10 cellular contexts compared by ENCODE assay signal in the genomic region with DNA sequence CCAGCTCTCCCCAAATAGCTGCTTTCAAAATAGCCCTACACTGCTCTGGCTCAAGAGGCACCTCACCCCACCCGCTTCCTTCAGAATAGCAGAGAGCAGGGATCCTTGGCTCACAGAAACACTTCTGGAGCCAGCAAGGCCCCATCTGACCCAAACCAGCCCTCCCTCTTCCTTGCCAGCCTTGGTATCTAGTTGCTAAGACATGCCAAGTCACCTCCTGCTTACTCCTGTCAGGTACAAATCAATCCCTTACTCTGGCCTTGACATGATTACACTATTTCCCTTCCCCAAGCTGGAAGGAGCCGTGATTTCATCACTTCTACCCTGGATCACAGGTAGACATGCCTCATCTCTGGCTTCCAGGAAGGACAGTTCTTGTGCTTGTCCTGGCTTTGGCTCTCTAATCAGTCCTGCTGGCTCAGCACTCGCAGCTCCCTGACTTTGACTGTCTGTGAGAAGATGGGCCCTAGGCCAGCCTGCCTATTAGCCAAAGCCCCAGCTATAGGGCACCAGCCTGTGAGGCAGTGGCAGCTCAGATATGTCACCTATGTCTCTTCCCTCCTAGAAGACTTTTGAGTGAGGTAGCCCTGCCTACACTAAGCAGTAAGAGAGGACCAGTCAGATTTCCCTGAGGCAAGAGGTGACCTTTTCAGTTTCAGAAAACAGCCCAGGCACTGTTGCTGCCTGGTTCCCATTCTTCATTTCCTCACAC. TPM values are rescaled to one million over a fixed set of nuclear protein-coding genes. Genes with fewer than 3 reads are reported as not detected.
DNase-seq lines count a peak whose midpoint lies in the region; ATAC-seq and TF ChIP-seq lines count a peak whose summit lies in the region.
"Had no signal": no experiment of that assay in that cellular context is flagged by ENCODE, and none has a peak within 500 bp of the region (broad histone marks: within the 10 kb centered on the region; RNA-seq: fewer than 3 reads in every experiment).

No MANE protein-coding gene starts in this region.

- H3K27me3 ChIP-seq in ovary = no peaks in the 10 kb centered on the region

- no peak for TF ChIP-seq CTCF in ovary (IDR thresholded peaks at IDR 0.05)
- TF ChIP-seq CTCF in Calu3 (IDR thresholded peaks at IDR 0.05; ENCODE audit: unreplicated experiment) = no peak

- DNase-seq in activated naive CD8-positive, alpha-beta T cell treated with anti-CD3 and anti-CD28 coated beads, Interleukin-2, amount 50 U/mL, for 24 hours = no peak
- DNase-seq in activated naive CD8-positive, alpha-beta T cell treated with anti-CD3 and anti-CD28 coated beads for 36 hours = no peak
- DNase-seq in fibroblast of gingiva (ENCODE audit: low read depth) = peak; percentile 67
- peak in 3 of 5 donors; percentile 42 to 54 (median 49) for DNase-seq in ovary
- DNase-seq in effector CD8-positive, alpha-beta T cell (lab: John Stamatoyannopoulos, UW) = no peak
- no peak for DNase-seq in Calu3
- no peak for DNase-seq in DMS 273 (lab: John Stamatoyannopoulos, UW; ENCODE audit: unreplicated experiment)
- DNase-seq: NK-92 treated with Interleukin-12 subunit alpha and Interleukin-12 subunit beta, amount 100 ng/mL, for 24 hours had no signal

- H3K27me3 Mint-ChIP-seq in activated naive CD8-positive, alpha-beta T cell treated with anti-CD3 and anti-CD28 coated beads, Interleukin-2, amount 50 U/mL, for 24 hours = no peaks in the 10 kb centered on the region
- no peaks in the 10 kb centered on the region for H3K27me3 Mint-ChIP-seq in activated naive CD8-positive, alpha-beta T cell treated with anti-CD3 and anti-CD28 coated beads for 36 hours
- no peaks in the 10 kb centered on the region for H3K27me3 Mint-ChIP-seq in Calu3 (ENCODE audit: unreplicated experiment)
- H3K27me3 Mint-ChIP-seq: activated naive CD8-positive, alpha-beta T cell had no signal

- CTCF ChIA-PET in Calu3 (lab: Charles Lee) = interaction anchor here (0.8 kb wide), 1 partner anchor 334 kb away, joined by 3 read pairs; no protein-coding TSS in a partner anchor

- peak; percentile 84 for ATAC-seq in activated naive CD8-positive, alpha-beta T cell treated with anti-CD3 and anti-CD28 coated beads, Interleukin-2, amount 50 U/mL, for 24 hours
- no peak for ATAC-seq in GM19467 (IDR thresholded peaks at IDR 0.05; ENCODE audit: unreplicated experiment)

- peaks cover 5% of the 10 kb centered on the region for H3K4me1 Mint-ChIP-seq in activated naive CD8-positive, alpha-beta T cell treated with anti-CD3 and anti-CD28 coated beads, Interleukin-2, amount 50 U/mL, for 24 hours
- peaks cover 23% of the 10 kb centered on the region for H3K4me1 Mint-ChIP-seq in activated naive CD8-positive, alpha-beta T cell treated with anti-CD3 and anti-CD28 coated beads for 36 hours
- H3K4me1 Mint-ChIP-seq in Calu3 (ENCODE audit: low read depth, unreplicated experiment) = peaks cover 12% of the 10 kb centered on the region

- no peaks in the 10 kb centered on the region for H3K9me3 Mint-ChIP-seq in activated naive CD8-positive, alpha-beta T cell treated with anti-CD3 and anti-CD28 coated beads, Interleukin-2, amount 50 U/mL, for 24 hours
- H3K9me3 Mint-ChIP-seq in activated naive CD8-positive, alpha-beta T cell treated with anti-CD3 and anti-CD28 coated beads for 36 hours = no peaks in the 10 kb centered on the region
- no peaks in the 10 kb centered on the region for H3K9me3 Mint-ChIP-seq in Calu3 (ENCODE audit: low read depth, unreplicated experiment)

- intact Hi-C loops in ovary (cut with DNase I) = loop anchor here in 1 of 4 donors (10.0 kb wide), 1 partner anchor 236 kb away; the partner anchor contains the start of gene NASP
- intact Hi-C loops in Calu3 (cut with micrococcal nuclease; ENCODE audit: unreplicated experiment) = no loop called here

- BruUV-seq in Calu3 (replicated peaks; lab: Mats Ljungman, UMichigan) = no TSS peak

- peaks cover 13% of the 10 kb centered on the region for H3K4me1 ChIP-seq in ovary (ENCODE audit: insufficient read depth)

- H3K4me3 ChIP-seq in ovary = no peak overlapping the region

- H3K27ac ChIP-seq in ovary = peak overlapping the region; percentile 28 to 61

- TF ChIP-seq POLR2A in ovary (IDR thresholded peaks at IDR 0.05) = no peak

- no peaks in the 10 kb centered on the region for H3K9me3 ChIP-seq in ovary

- 42% methylated on average over 3 of the region's 3 CpGs for WGBS in ovary, 3 donors

- peaks cover 15% of the 10 kb centered on the region for H3K36me3 Mint-ChIP-seq in activated naive CD8-positive, alpha-beta T cell treated with anti-CD3 and anti-CD28 coated beads, Interleukin-2, amount 50 U/mL, for 24 hours (ENCODE audit: low read depth)
- peaks cover 17% of the 10 kb centered on the region for H3K36me3 Mint-ChIP-seq in activated naive CD8-positive, alpha-beta T cell treated with anti-CD3 and anti-CD28 coated beads for 36 hours
- H3K36me3 Mint-ChIP-seq in Calu3 (ENCODE audit: insufficient read depth, unreplicated experiment) = no peaks in the 10 kb centered on the region

- no peaks in the 10 kb centered on the region for H3K36me3 ChIP-seq in ovary

- TF ChIP-seq EP300 in ovary (IDR thresholded peaks at IDR 0.05) = no peak

- peak overlapping the region; percentile 66 for H3K27ac Mint-ChIP-seq in activated naive CD8-positive, alpha-beta T cell treated with anti-CD3 and anti-CD28 coated beads, Interleukin-2, amount 50 U/mL, for 24 hours
- no peak overlapping the region for H3K27ac Mint-ChIP-seq in activated naive CD8-positive, alpha-beta T cell treated with anti-CD3 and anti-CD28 coated beads for 36 hours
- H3K27ac Mint-ChIP-seq in Calu3 (ENCODE audit: unreplicated experiment) = no peak overlapping the region
- H3K27ac Mint-ChIP-seq: activated naive CD8-positive, alpha-beta T cell had no signal

- no peak overlapping the region for H3K4me3 Mint-ChIP-seq in activated naive CD8-positive, alpha-beta T cell treated with anti-CD3 and anti-CD28 coated beads, Interleukin-2, amount 50 U/mL, for 24 hours
- H3K4me3 Mint-ChIP-seq in activated naive CD8-positive, alpha-beta T cell treated with anti-CD3 and anti-CD28 coated beads for 36 hours = no peak overlapping the region
- H3K4me3 Mint-ChIP-seq in Calu3 (ENCODE audit: low read depth, unreplicated experiment) = no peak overlapping the region
- H3K4me3 Mint-ChIP-seq: activated naive CD8-positive, alpha-beta T cell had no signal

RNA-seq across cellular contexts. Expression of gene MUTYH, which starts 8.9 kb away (rescaled TPM):
- 10 to 100 TPM; 54.4 to 57.9 TPM for total RNA-seq in activated naive CD8-positive, alpha-beta T cell treated with anti-CD3 and anti-CD28 coated beads for 36 hours
- total RNA-seq in ovary (10 to 100 TPM; 23.0 to 38.8 (median 27.4) TPM), Calu3 (2022) (48.1 and 53.1 TPM in 2 replicates)
- polyA plus RNA-seq in ovary = 10 to 100 TPM; 10.6 to 25.3 TPM

RNA-seq across cellular contexts. Expression of gene TOE1, which starts 9.2 kb away (rescaled TPM):
- total RNA-seq in activated naive CD8-positive, alpha-beta T cell treated with anti-CD3 and anti-CD28 coated beads for 36 hours = 10 to 100 TPM; 54.8 to 54.9 TPM
- total RNA-seq in ovary (10 to 100 TPM in 3 of 7 donors, 1 to 10 TPM in 4; 6.7 to 16.3 (median 9.0) TPM), Calu3 (2022) (14.2 TPM in 2 replicates)
- polyA plus RNA-seq in ovary = 10 to 100 TPM; 10.7 to 13.5 TPM

RNA-seq across cellular contexts. Expression of gene HPDL, which starts 22.4 kb away (rescaled TPM):
- total RNA-seq in activated naive CD8-positive, alpha-beta T cell treated with anti-CD3 and anti-CD28 coated beads for 36 hours = 10 to 100 TPM; 51.8 to 53.0 TPM
- total RNA-seq in ovary (1 to 10 TPM in 5 of 7 donors, under 1 TPM in 1, not detected in 1; 0.80 to 2.0 (median 1.4) TPM), Calu3 (2022) (8.4 and 9.7 TPM in 2 replicates)
- under 1 TPM; 0.12 to 0.62 TPM for polyA plus RNA-seq in ovary

Comparison
In these comparisons a context has a peak if more than half of its experiments do, and no peak if none do; other contexts are left out.
1. DNase-seq: peak in fibroblast of gingiva (single experiment) and ovary (3 of 5); none in activated naive CD8-positive, alpha-beta T cell treated with anti-CD3 and anti-CD28 coated beads, Interleukin-2, amount 50 U/mL, for 24 hours (single experiment), activated naive CD8-positive, alpha-beta T cell treated with anti-CD3 and anti-CD28 coated beads for 36 hours (single experiment), effector CD8-positive, alpha-beta T cell (single experiment), Calu3 (single experiment) and DMS 273 (single experiment).